In the genomic region with DNA sequence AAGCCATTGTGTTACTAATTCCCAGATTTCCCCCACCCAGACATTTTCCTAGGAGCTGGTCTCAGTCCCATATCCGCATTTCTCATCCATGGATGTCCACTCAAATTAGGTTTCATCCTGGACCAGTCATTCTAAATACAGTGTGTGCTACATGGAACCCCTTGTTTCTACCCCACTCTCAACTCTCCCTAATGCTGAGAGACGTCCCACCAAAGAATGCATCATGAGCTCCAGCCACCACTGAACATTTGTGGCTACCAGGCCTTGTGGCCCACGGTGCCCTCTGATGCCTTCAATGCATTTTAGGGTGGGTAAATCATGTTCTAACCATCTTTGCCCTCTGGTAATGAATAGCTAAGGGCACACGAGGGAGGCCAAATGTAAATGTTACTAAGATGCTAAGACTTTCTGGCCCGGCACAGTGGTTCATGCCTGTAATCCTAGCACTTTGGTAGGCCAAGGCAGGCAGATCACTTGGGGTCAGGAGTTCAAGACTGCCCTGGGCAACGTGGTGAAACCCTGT, we compare ENCODE assay signal across 11 cellular contexts. TPM values are rescaled to one million over a fixed set of nuclear protein-coding genes. Genes with fewer than 3 reads are reported as not detected.
DNase-seq lines count a peak whose midpoint lies in the region; ATAC-seq and TF ChIP-seq lines count a peak whose summit lies in the region.
"Had no signal": no experiment of that assay in that cellular context is flagged by ENCODE, and none has a peak within 500 bp of the region (broad histone marks: within the 10 kb centered on the region; RNA-seq: fewer than 3 reads in every experiment).

No MANE protein-coding gene starts in this region.

- peak overlapping the region; percentile 90 for H3K27ac ChIP-seq in RWPE2 (ENCODE audit: poor library complexity, severe bottlenecking)
- H3K27ac ChIP-seq: left ventricle myocardium inferior had no signal

- ATAC-seq in natural killer cell treated with Interleukin-12 subunit alpha and Interleukin-12 subunit beta and Interleukin-15 and Interleukin-18, amount 100 ng/mL, for 72 hours: no peak
- no peak for ATAC-seq in natural killer cell
- ATAC-seq in RWPE2 (ENCODE audit: low read depth): no peak
- ATAC-seq in effector memory CD8-positive, alpha-beta T cell (replicated peaks): no peak
- ATAC-seq in GM21515 (IDR thresholded peaks at IDR 0.05; ENCODE audit: unreplicated experiment): no peak
- ATAC-seq: gastroesophageal sphincter had no signal

- DNase-seq in natural killer cell treated with Interleukin-12 subunit alpha and Interleukin-12 subunit beta and Interleukin-15 and Interleukin-18, amount 100 ng/mL, for 72 hours (ENCODE audit: low spot score): no peak
- DNase-seq in natural killer cell (no peak), RWPE2 (ENCODE audit: low spot score) (no peak), hypothalamus (lab: John Stamatoyannopoulos, UW) (no peak), NCI-H2196 treated with DMSO at 0.1 percent for 48 hours (lab: John Stamatoyannopoulos, UW; ENCODE audit: unreplicated experiment) (no peak), NOMO-1 treated with dmso at 0.1 percent for 144 hours (lab: John Stamatoyannopoulos, UW; ENCODE audit: unreplicated experiment) (no peak)
- DNase-seq in effector memory CD8-positive, alpha-beta T cell: no peak
- DNase-seq: left ventricle myocardium inferior, NCI-H1105 had no signal

- H3K36me3 ChIP-seq in RWPE2 (ENCODE audit: low read depth): peaks cover 62% of the 10 kb centered on the region

- H3K9me3 ChIP-seq in RWPE2 (ENCODE audit: severe bottlenecking): no peaks in the 10 kb centered on the region
- H3K9me3 ChIP-seq: gastroesophageal sphincter, left ventricle myocardium inferior had no signal

- peak overlapping the region; percentile 98 for H3K4me3 Mint-ChIP-seq in natural killer cell treated with Interleukin-12 subunit alpha and Interleukin-12 subunit beta and Interleukin-15 and Interleukin-18, amount 100 ng/mL, for 72 hours
- no peak overlapping the region for H3K4me3 Mint-ChIP-seq in natural killer cell
- peak overlapping the region; percentile 19 to 91 for H3K4me3 Mint-ChIP-seq in effector memory CD8-positive, alpha-beta T cell

- peaks cover 8% of the 10 kb centered on the region for H3K4me1 ChIP-seq in RWPE2 (ENCODE audit: insufficient read depth, poor library complexity, severe bottlenecking)

- H3K27me3 Mint-ChIP-seq in natural killer cell treated with Interleukin-12 subunit alpha and Interleukin-12 subunit beta and Interleukin-15 and Interleukin-18, amount 100 ng/mL, for 72 hours: no peaks in the 10 kb centered on the region
- H3K27me3 Mint-ChIP-seq in natural killer cell (ENCODE audit: low read depth in 2 of 2): peaks cover 0 to 3% of the 10 kb centered on the region in 2 donors
- no peaks in the 10 kb centered on the region for H3K27me3 Mint-ChIP-seq in effector memory CD8-positive, alpha-beta T cell

- no peak overlapping the region for H3K4me3 ChIP-seq in RWPE2 (ENCODE audit: severe bottlenecking)
- H3K4me3 ChIP-seq: gastroesophageal sphincter, left ventricle myocardium inferior had no signal

- intact Hi-C loops in natural killer cell (cut with micrococcal nuclease): no loop called here

- peaks cover 36 to 37% of the 10 kb centered on the region in 2 donors for H3K4me1 Mint-ChIP-seq in natural killer cell treated with Interleukin-12 subunit alpha and Interleukin-12 subunit beta and Interleukin-15 and Interleukin-18, amount 100 ng/mL, for 72 hours (ENCODE audit: low read depth in 2 of 2)
- H3K4me1 Mint-ChIP-seq in natural killer cell: peaks cover 38 to 41% of the 10 kb centered on the region in 2 donors
- H3K4me1 Mint-ChIP-seq in effector memory CD8-positive, alpha-beta T cell (ENCODE audit: low read depth in 2 of 2): peaks cover 39 to 41% of the 10 kb centered on the region in 2 donors

- H3K36me3 Mint-ChIP-seq in natural killer cell treated with Interleukin-12 subunit alpha and Interleukin-12 subunit beta and Interleukin-15 and Interleukin-18, amount 100 ng/mL, for 72 hours: peaks cover 28% of the 10 kb centered on the region
- H3K36me3 Mint-ChIP-seq in natural killer cell: peaks cover 16% of the 10 kb centered on the region
- peaks cover 83% of the 10 kb centered on the region for H3K36me3 Mint-ChIP-seq in effector memory CD8-positive, alpha-beta T cell (ENCODE audit: insufficient read depth)

- peak overlapping the region; percentile 89 to 95 for H3K27ac Mint-ChIP-seq in natural killer cell treated with Interleukin-12 subunit alpha and Interleukin-12 subunit beta and Interleukin-15 and Interleukin-18, amount 100 ng/mL, for 72 hours
- peak overlapping the region in 1 of 2 donors; percentile 62 for H3K27ac Mint-ChIP-seq in natural killer cell
- H3K27ac Mint-ChIP-seq in effector memory CD8-positive, alpha-beta T cell: peak overlapping the region; percentile 63 to 77

- no peaks in the 10 kb centered on the region for H3K27me3 ChIP-seq in RWPE2 (ENCODE audit: insufficient read depth, poor library complexity, severe bottlenecking)
- H3K27me3 ChIP-seq: gastroesophageal sphincter had no signal

- no peaks in the 10 kb centered on the region for H3K9me3 Mint-ChIP-seq in natural killer cell treated with Interleukin-12 subunit alpha and Interleukin-12 subunit beta and Interleukin-15 and Interleukin-18, amount 100 ng/mL, for 72 hours
- H3K9me3 Mint-ChIP-seq in natural killer cell: no peaks in the 10 kb centered on the region
- H3K9me3 Mint-ChIP-seq in effector memory CD8-positive, alpha-beta T cell: no peaks in the 10 kb centered on the region

- no peak for TF ChIP-seq CTCF in natural killer cell (IDR thresholded peaks at IDR 0.05)
- TF ChIP-seq CTCF in RWPE2 (IDR thresholded peaks at IDR 0.05; ENCODE audit: poor library complexity, severe bottlenecking): no peak

RNA-seq across cellular contexts. Expression of a gene that starts 13.3 kb away (rescaled TPM):
- not detected for total RNA-seq in natural killer cell treated with Interleukin-12 subunit alpha and Interleukin-12 subunit beta and Interleukin-15 and Interleukin-18, amount 100 ng/mL, for 72 hours
- under 1 TPM in 1 of 3 donors, not detected in 2; 0.38 TPM for total RNA-seq in natural killer cell

RNA-seq across cellular contexts. Expression of a gene that starts 25.9 kb away (rescaled TPM):
- 10 to 100 TPM; 43.1 to 44.3 TPM for total RNA-seq in natural killer cell treated with Interleukin-12 subunit alpha and Interleukin-12 subunit beta and Interleukin-15 and Interleukin-18, amount 100 ng/mL, for 72 hours
- 10 to 100 TPM; 28.3 to 38.7 (median 32.1) TPM for total RNA-seq in natural killer cell
